In genomic region chr1:168760241-168760640, GRCh38 we compare ENCODE assay signal across 22 cellular contexts. TPM values are rescaled to one million over a fixed set of nuclear protein-coding genes. Genes with fewer than 3 reads are reported as not detected.
DNase-seq lines count a peak whose midpoint lies in the region; ATAC-seq and TF ChIP-seq lines count a peak whose summit lies in the region.
"Had no signal": no experiment of that assay in that cellular context is flagged by ENCODE, and none has a peak within 500 bp of the region (broad histone marks: within the 10 kb centered on the region; RNA-seq: fewer than 3 reads in every experiment).

No MANE protein-coding gene starts in this region.

- H3K27ac Mint-ChIP-seq in GM23338, result peak overlapping the region; percentile 17; the same call in 1 of the 2 replicates
- H3K27ac Mint-ChIP-seq: CD14-positive monocyte; CD4-positive, alpha-beta T cell; CD8-positive, alpha-beta memory T cell had no signal

- H4K8ac ChIP-seq in trophoblast cell (ENCODE audit: low read depth, low read length), result peak overlapping the region; percentile 17

- no peak overlapping the region for H2BK5ac ChIP-seq in trophoblast cell (ENCODE audit: low read depth, low read length, poor library complexity)

- no peak for DNase-seq in Right ventricle myocardium superior
- DNase-seq in left cardiac atrium, result no peak
- no peak for DNase-seq in GM23338 (ENCODE audit: low spot score)
- DNase-seq in trophoblast cell, result no peak
- DNase-seq in thyroid gland, result no peak
- no peak for DNase-seq in DMS53 (lab: John Stamatoyannopoulos, UW)
- no peak for DNase-seq in mucosa of gallbladder (ENCODE audit: low spot score)
- DNase-seq: 8988T; ACHN; AML-193; BE2C; CD4-positive, alpha-beta T cell; CD8-positive, alpha-beta memory T cell; DMS 273 treated with DMSO at 0.1 percent for 48 hours; DMS79 treated with DMSO at 0.1 percent for 48 hours; GF-D8; H9 had no signal

- intact Hi-C loops in Right ventricle myocardium superior (cut with DNase I) (no loop called here), left cardiac atrium (cut with DNase I) (no loop called here), thyroid gland (cut with DNase I) (no loop called here)

- H3K27ac ChIP-seq in GM23338 (ENCODE audit: low read depth), result no peak overlapping the region
- H3K27ac ChIP-seq in trophoblast cell (ENCODE audit: low read depth, low read length), result no peak overlapping the region
- H3K27ac ChIP-seq in thyroid gland, result peak overlapping the region in 2 of 3 donors; percentile 26 to 42
- H3K27ac ChIP-seq: A549; BLaER1 treated with 17β-estradiol and CSF1 and Interleukin-3, amounts not matched to agents 10 nM and 100 nM had no signal

- TF ChIP-seq CTCF in GM23338 (conservative IDR thresholded peaks at IDR 0.05; ENCODE audit: low read depth in 2 of 2) (no peak), thyroid gland (IDR thresholded peaks at IDR 0.05) (no peak)

- H3K79me2 ChIP-seq in GM23338 (replicated peaks; ENCODE audit: insufficient read depth) (no peaks in the 10 kb centered on the region), trophoblast cell (ENCODE audit: control insufficient read depth, insufficient read depth, low read length, poor library complexity) (no peaks in the 10 kb centered on the region)

- H3K9me3 Mint-ChIP-seq in GM23338, result no peaks in the 10 kb centered on the region
- H3K9me3 Mint-ChIP-seq: CD4-positive, alpha-beta T cell; CD8-positive, alpha-beta memory T cell; H9 had no signal

- no peak overlapping the region for H2AK5ac ChIP-seq in trophoblast cell (ENCODE audit: low read length)

- no CpG with 5 or more reads among the region's 2 CpGs for WGBS in trophoblast cell (ENCODE audit: extremely low coverage, insufficient coverage, insufficient read length)
- 83 to 84% methylated on average over 2 of the region's 2 CpGs for WGBS in thyroid gland, 2 donors

- TF ChIP-seq POLR2A in thyroid gland (IDR thresholded peaks at IDR 0.05), result no peak

- H2AFZ ChIP-seq in GM23338 (no peak overlapping the region), trophoblast cell (ENCODE audit: insufficient read depth, low read length, poor library complexity) (no peak overlapping the region)

- H4K91ac ChIP-seq in trophoblast cell (ENCODE audit: low read depth, low read length), result no peak overlapping the region

- H3K36me3 Mint-ChIP-seq in GM23338 (ENCODE audit: low read depth), result no peaks in the 10 kb centered on the region
- H3K36me3 Mint-ChIP-seq: CD14-positive monocyte; CD8-positive, alpha-beta memory T cell had no signal

- H3K27me3 Mint-ChIP-seq in GM23338 (ENCODE audit: insufficient read depth, low read depth, poor library complexity), result peaks cover 4% of the 10 kb centered on the region
- H3K27me3 Mint-ChIP-seq: CD4-positive, alpha-beta T cell; CD8-positive, alpha-beta memory T cell had no signal

- no peaks in the 10 kb centered on the region for H3K9me2 ChIP-seq in GM23338 (ENCODE audit: insufficient read depth)

- H4K12ac ChIP-seq in trophoblast cell (ENCODE audit: low read depth, low read length), result no peak overlapping the region

- no peak overlapping the region for H2BK120ac ChIP-seq in trophoblast cell (ENCODE audit: insufficient read depth, low read length, poor library complexity)

- H3K14ac ChIP-seq in trophoblast cell (ENCODE audit: low read length), result no peak overlapping the region

- H3K18ac ChIP-seq in trophoblast cell (ENCODE audit: low read length), result peak overlapping the region; percentile 23

- ATAC-seq in Right ventricle myocardium superior (ENCODE audit: poor library complexity) (peak; percentile 73), left cardiac atrium (no peak), GM23338 (no peak)
- ATAC-seq: A549, HCT116 had no signal

- H3F3A ChIP-seq in GM23338 (replicated peaks; ENCODE audit: low read depth), result no peaks in the 10 kb centered on the region

- no peak overlapping the region for H3K9ac ChIP-seq in trophoblast cell (ENCODE audit: low read length)
- H3K9ac ChIP-seq: BLaER1 treated with 17β-estradiol and CSF1 and Interleukin-3, amounts not matched to agents 10 nM and 100 nM had no signal

- H3K4me3 Mint-ChIP-seq in GM23338, result no peak overlapping the region
- H3K4me3 Mint-ChIP-seq: CD14-positive monocyte; CD4-positive, alpha-beta T cell; CD8-positive, alpha-beta memory T cell; H9 had no signal

- peak overlapping the region; percentile 89 for H2BK12ac ChIP-seq in trophoblast cell (ENCODE audit: low read length)

- H3K4me2 ChIP-seq in GM23338 (no peak overlapping the region), trophoblast cell (ENCODE audit: low read length) (no peak overlapping the region)
- H3K4me2 ChIP-seq: A549; BLaER1 treated with 17β-estradiol and CSF1 and Interleukin-3, amounts not matched to agents 10 nM and 100 nM had no signal

- H3K9me3 ChIP-seq in trophoblast cell (ENCODE audit: insufficient read depth, low read depth, low read length) (no peaks in the 10 kb centered on the region), thyroid gland (no peaks in the 10 kb centered on the region)
- H3K9me3 ChIP-seq: A549; BE2C; BLaER1 treated with 17β-estradiol and CSF1 and Interleukin-3, amounts not matched to agents 10 nM and 100 nM had no signal

- no peaks in the 10 kb centered on the region for H3K4me1 Mint-ChIP-seq in GM23338
- H3K4me1 Mint-ChIP-seq: CD14-positive monocyte; CD8-positive, alpha-beta memory T cell; H9 had no signal

- H3K79me1 ChIP-seq in trophoblast cell (ENCODE audit: low read length), result peaks cover 15% of the 10 kb centered on the region

- H4K20me1 ChIP-seq in GM23338 (replicated peaks; ENCODE audit: insufficient read depth), result no peaks in the 10 kb centered on the region
- H4K20me1 ChIP-seq: BLaER1 treated with 17β-estradiol and CSF1 and Interleukin-3, amounts not matched to agents 10 nM and 100 nM had no signal

- H3K27me3 ChIP-seq in GM23338 (ENCODE audit: insufficient read depth), result no peaks in the 10 kb centered on the region
- no peaks in the 10 kb centered on the region for H3K27me3 ChIP-seq in trophoblast cell (ENCODE audit: insufficient read depth, low read length)
- H3K27me3 ChIP-seq in thyroid gland, result no peaks in the 10 kb centered on the region
- H3K27me3 ChIP-seq: BE2C; BLaER1 treated with 17β-estradiol and CSF1 and Interleukin-3, amounts not matched to agents 10 nM and 100 nM had no signal

- H3K4me3 ChIP-seq in GM23338 (no peak overlapping the region), trophoblast cell (ENCODE audit: low read depth, low read length) (no peak overlapping the region), thyroid gland (replicated peaks in 1 of 3) (no peak overlapping the region)
- H3K4me3 ChIP-seq: A549; BLaER1 treated with 17β-estradiol and CSF1 and Interleukin-3, amounts not matched to agents 10 nM and 100 nM had no signal

- no peak overlapping the region for H3K4ac ChIP-seq in trophoblast cell (ENCODE audit: low read depth, low read length)

- no peaks in the 10 kb centered on the region for H3K36me3 ChIP-seq in GM23338 (ENCODE audit: insufficient read depth)
- H3K36me3 ChIP-seq in trophoblast cell (ENCODE audit: control insufficient read depth in 1 of 2, insufficient read depth in 2 of 2, low read length in 2 of 2), result no peaks in the 10 kb centered on the region
- no peaks in the 10 kb centered on the region for H3K36me3 ChIP-seq in thyroid gland
- H3K36me3 ChIP-seq: BE2C; BLaER1 treated with 17β-estradiol and CSF1 and Interleukin-3, amounts not matched to agents 10 nM and 100 nM had no signal

- no peak overlapping the region for H3K23ac ChIP-seq in trophoblast cell (ENCODE audit: low read length)

- H3K4me1 ChIP-seq in GM23338 (ENCODE audit: insufficient read depth) (no peaks in the 10 kb centered on the region), trophoblast cell (ENCODE audit: control insufficient read depth in 1 of 2, insufficient read depth in 2 of 2, low read length in 2 of 2) (peaks cover 7 to 13% of the 10 kb centered on the region in 2 experiments), thyroid gland (peaks cover 28 to 35% of the 10 kb centered on the region in 2 donors)
- H3K4me1 ChIP-seq: A549 had no signal

TF ChIP-seq in GM23338, 12 proteins besides CTCF, POLR2A, EP300 and RAD21 (continues in another document):
- TF ChIP-seq JUNB (IDR thresholded peaks at IDR 0.05; ENCODE audit: unreplicated experiment), result no peak
- no peak for TF ChIP-seq STAT1 (IDR thresholded peaks at IDR 0.05; ENCODE audit: unreplicated experiment)
- TF ChIP-seq EZH2phosphoT487 (IDR thresholded peaks at IDR 0.05; ENCODE audit: unreplicated experiment), result no peak
- TF ChIP-seq NANOG (IDR thresholded peaks at IDR 0.05; ENCODE audit: borderline replicate concordance), result no peak
- TF ChIP-seq ZNF114 (CRISPR knock-in tag; IDR thresholded peaks at IDR 0.05), result no peak
- no peak for TF ChIP-seq POLR2AphosphoS5 (IDR thresholded peaks at IDR 0.05; ENCODE audit: low read depth)
- no peak for TF ChIP-seq CREB1 (CRISPR knock-in tag; IDR thresholded peaks at IDR 0.05; ENCODE audit: low read depth)
- TF ChIP-seq EZH2 (IDR thresholded peaks at IDR 0.05; ENCODE audit: low read depth, unreplicated experiment), result no peak

RNA-seq across cellular contexts. Expression of gene DPT, which starts 31.2 kb away (rescaled TPM):
- total RNA-seq in Right ventricle myocardium superior, result 25.1 TPM
- 100 to 1,000 TPM; 111 to 130 TPM for total RNA-seq in left cardiac atrium
- total RNA-seq in GM23338 (2014; rRNA removed; shearing (Covaris generic)), result not detected in 2 replicates
- polyA plus RNA-seq in GM23338 (2016; fragmentation: Nextera tagmentation; extraction: Ambion mirVana), result not detected in 2 replicates
- polyA plus RNA-seq in trophoblast cell (2013), result not detected in 2 replicates
- 100 to 1,000 TPM in 1 of 4 donors, 10 to 100 TPM in 3; 30.9 to 141 (median 56.5) TPM for total RNA-seq in thyroid gland
- 30.7 TPM for total RNA-seq in mucosa of gallbladder
- total RNA-seq: CD4-positive, alpha-beta T cell; CD8-positive, alpha-beta memory T cell; G401; H9 had no signal
- polyA plus RNA-seq: A549; CD14-positive monocyte; CD8-positive, alpha-beta memory T cell had no signal

Comparison
In these comparisons a context has a peak if more than half of its experiments do, and no peak if none do; other contexts are left out.
1. H3K27ac ChIP-seq: peak in thyroid gland (2 of 3); none in GM23338 (single experiment) and trophoblast cell (single experiment).
2. RNA of gene DPT, which starts 31.2 kb away (total RNA-seq): 111 to 130 TPM in left cardiac atrium, 30.9 to 141 TPM in thyroid gland, 30.7 TPM in mucosa of gallbladder (single experiment) and 25.1 TPM in Right ventricle myocardium superior (single experiment); not detected in GM23338; every median in the first group is over 10 times any median in the second.